Comparison of ENCODE assay signal across 25 cellular contexts in genomic region chr1:66401244-66401643, GRCh38.
A peak's percentile ranks its signal among the peaks of the same experiment; 100 is the strongest.
DNase-seq lines count a peak whose midpoint lies in the region; ATAC-seq lines count a peak whose summit lies in the region.
"Had no signal": no experiment of that assay in that cellular context is flagged by ENCODE, and none has a peak within 500 bp of the region (broad histone marks: within the 10 kb centered on the region; RNA-seq: fewer than 3 reads in every experiment).

No MANE protein-coding gene starts in this region.

- H3K4me1 Mint-ChIP-seq in activated naive CD4-positive, alpha-beta T cell treated with anti-CD3 and anti-CD28 coated beads for 36 hours (ENCODE audit: low read depth), result peaks cover 37% of the 10 kb centered on the region
- peaks cover 24% of the 10 kb centered on the region for H3K4me1 Mint-ChIP-seq in activated T-helper 17 cell treated with anti-CD3 and anti-CD28 coated beads, Interleukin-2, amount 50 U/mL, for 72 hours
- H3K4me1 Mint-ChIP-seq in stimulated activated effector memory CD8-positive, alpha-beta T cell treated with anti-CD3 and anti-CD28 coated beads, Interleukin-12 subunit alpha, Interleukin-12 subunit beta, amount 100 ng/mL, for 72 hours, result peaks cover 47% of the 10 kb centered on the region

- H3K9me3 Mint-ChIP-seq in activated naive CD4-positive, alpha-beta T cell treated with anti-CD3 and anti-CD28 coated beads for 36 hours, result no peaks in the 10 kb centered on the region
- H3K9me3 Mint-ChIP-seq in activated T-helper 17 cell treated with anti-CD3 and anti-CD28 coated beads, Interleukin-2, amount 50 U/mL, for 72 hours, result no peaks in the 10 kb centered on the region
- H3K9me3 Mint-ChIP-seq in stimulated activated effector memory CD8-positive, alpha-beta T cell treated with anti-CD3 and anti-CD28 coated beads, Interleukin-12 subunit alpha, Interleukin-12 subunit beta, amount 100 ng/mL, for 72 hours, result no peaks in the 10 kb centered on the region
- H3K9me3 Mint-ChIP-seq: effector memory CD8-positive, alpha-beta T cell; HFFc6; mesothelial cell of epicardium had no signal

- intact Hi-C loops in activated naive CD4-positive, alpha-beta T cell treated with anti-CD3 and anti-CD28 coated beads for 36 hours (cut with micrococcal nuclease), result loop anchor here (2.0 kb wide), 2 partner anchors 16 to 126 kb away; no protein-coding TSS in a partner anchor

- no peak overlapping the region for H3K4me3 Mint-ChIP-seq in activated naive CD4-positive, alpha-beta T cell treated with anti-CD3 and anti-CD28 coated beads for 36 hours
- peak overlapping the region; percentile 70 for H3K4me3 Mint-ChIP-seq in activated T-helper 17 cell treated with anti-CD3 and anti-CD28 coated beads, Interleukin-2, amount 50 U/mL, for 72 hours
- H3K4me3 Mint-ChIP-seq in stimulated activated effector memory CD8-positive, alpha-beta T cell treated with anti-CD3 and anti-CD28 coated beads, Interleukin-12 subunit alpha, Interleukin-12 subunit beta, amount 100 ng/mL, for 72 hours, result peak overlapping the region; percentile 50
- H3K4me3 Mint-ChIP-seq: effector memory CD8-positive, alpha-beta T cell; HFFc6; mesothelial cell of epicardium; naive thymus-derived CD8-positive, alpha-beta T cell had no signal

- H3K27ac Mint-ChIP-seq in activated naive CD4-positive, alpha-beta T cell treated with anti-CD3 and anti-CD28 coated beads for 36 hours, result no peak overlapping the region
- peak overlapping the region; percentile 95 for H3K27ac Mint-ChIP-seq in activated T-helper 17 cell treated with anti-CD3 and anti-CD28 coated beads, Interleukin-2, amount 50 U/mL, for 72 hours
- peak overlapping the region; percentile 85 for H3K27ac Mint-ChIP-seq in stimulated activated effector memory CD8-positive, alpha-beta T cell treated with anti-CD3 and anti-CD28 coated beads, Interleukin-12 subunit alpha, Interleukin-12 subunit beta, amount 100 ng/mL, for 72 hours
- H3K27ac Mint-ChIP-seq: effector memory CD8-positive, alpha-beta T cell; HFFc6; mesothelial cell of epicardium had no signal

- H3K27me3 Mint-ChIP-seq in activated naive CD4-positive, alpha-beta T cell treated with anti-CD3 and anti-CD28 coated beads for 36 hours (ENCODE audit: low read depth), result no peaks in the 10 kb centered on the region
- H3K27me3 Mint-ChIP-seq in activated T-helper 17 cell treated with anti-CD3 and anti-CD28 coated beads, Interleukin-2, amount 50 U/mL, for 72 hours, result no peaks in the 10 kb centered on the region
- H3K27me3 Mint-ChIP-seq: effector memory CD8-positive, alpha-beta T cell had no signal

- CTCF ChIA-PET in activated naive CD4-positive, alpha-beta T cell treated with anti-CD3 and anti-CD28 coated beads for 36 hours (lab: Charles Lee), result interaction anchor here (0.9 to 2.8 kb wide), 4 partner anchors 26 to 56 kb away, joined by 3 to 10 read pairs (median 4); no protein-coding TSS in a partner anchor

- no peaks in the 10 kb centered on the region for H3K36me3 Mint-ChIP-seq in activated naive CD4-positive, alpha-beta T cell treated with anti-CD3 and anti-CD28 coated beads for 36 hours (ENCODE audit: low read depth)
- H3K36me3 Mint-ChIP-seq in activated T-helper 17 cell treated with anti-CD3 and anti-CD28 coated beads, Interleukin-2, amount 50 U/mL, for 72 hours (ENCODE audit: low read depth), result peaks cover 5% of the 10 kb centered on the region
- H3K36me3 Mint-ChIP-seq in stimulated activated effector memory CD8-positive, alpha-beta T cell treated with anti-CD3 and anti-CD28 coated beads, Interleukin-12 subunit alpha, Interleukin-12 subunit beta, amount 100 ng/mL, for 72 hours, result no peaks in the 10 kb centered on the region
- H3K36me3 Mint-ChIP-seq: mesothelial cell of epicardium; naive thymus-derived CD8-positive, alpha-beta T cell had no signal

- peak; percentile 13 for ATAC-seq in HG02852 (IDR thresholded peaks at IDR 0.05; ENCODE audit: unreplicated experiment)
- peak; percentile 25 for ATAC-seq in activated T-helper 17 cell treated with anti-CD3 and anti-CD28 coated beads, Interleukin-2, amount 50 U/mL, for 72 hours (replicated peaks)
- no peak for ATAC-seq in stimulated activated effector memory CD8-positive, alpha-beta T cell treated with anti-CD3 and anti-CD28 coated beads, Interleukin-12 subunit alpha, Interleukin-12 subunit beta, amount 100 ng/mL, for 72 hours
- no peak for ATAC-seq in GM21786 (IDR thresholded peaks at IDR 0.05; ENCODE audit: unreplicated experiment)
- ATAC-seq: effector memory CD8-positive, alpha-beta T cell had no signal

- peak; percentile 11 for DNase-seq in activated naive CD4-positive, alpha-beta T cell treated with anti-CD3 and anti-CD28 coated beads for 36 hours
- DNase-seq in activated naive CD4-positive, alpha-beta T cell (lab: John Stamatoyannopoulos, UW), result no peak
- DNase-seq in stimulated activated effector memory CD8-positive, alpha-beta T cell treated with anti-CD3 and anti-CD28 coated beads, Interleukin-12 subunit alpha, Interleukin-12 subunit beta, amount 100 ng/mL, for 72 hours (ENCODE audit: low spot score in 2 of 2), result no peak
- DNase-seq in cerebellar nuclear complex (lab: John Stamatoyannopoulos, UW) (no peak), NCI-H82 treated with DMSO at 0.1 percent for 48 hours (lab: John Stamatoyannopoulos, UW; ENCODE audit: unreplicated experiment) (no peak)
- DNase-seq: activated CD8-positive, alpha-beta memory T cell treated with anti-CD3 and anti-CD28 coated beads, Interleukin-2, amount 50 U/mL, for 4 hours; activated gamma-delta T cell; amygdala; colonic mucosa; COR-L47; DMS79 treated with DMSO at 0.1 percent for 48 hours; effector memory CD8-positive, alpha-beta T cell; HFFc6; KG1; left ventricle myocardium superior; naive thymus-derived CD8-positive, alpha-beta T cell; NCI-H1694; NCI-H524; NK-92 treated with Interleukin-12 subunit alpha and Interleukin-12 subunit beta, amount 100 ng/mL, for 24 hours; ovary; thyroid gland had no signal

Comparison
In these comparisons a context has a peak if more than half of its experiments do, and no peak if none do; other contexts are left out.
1. ATAC-seq: peak in HG02852 (single experiment) and activated T-helper 17 cell treated with anti-CD3 and anti-CD28 coated beads, Interleukin-2, amount 50 U/mL, for 72 hours (single experiment); none in stimulated activated effector memory CD8-positive, alpha-beta T cell treated with anti-CD3 and anti-CD28 coated beads, Interleukin-12 subunit alpha, Interleukin-12 subunit beta, amount 100 ng/mL, for 72 hours (single experiment) and GM21786 (single experiment).